In the genomic region with DNA sequence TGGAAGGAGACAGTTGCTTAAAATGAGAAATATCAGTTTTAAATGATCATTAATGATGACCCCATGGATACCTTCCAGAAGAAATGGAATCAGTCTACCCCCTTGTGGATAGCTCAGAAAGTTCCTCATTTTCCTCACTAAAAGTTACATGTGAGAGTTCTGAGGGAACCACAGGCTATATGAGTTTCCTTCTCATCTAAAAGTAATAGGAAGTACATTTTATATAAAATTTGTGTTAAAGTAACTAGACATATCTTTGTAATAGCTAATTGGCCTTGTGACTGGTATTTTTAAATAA, we compare ENCODE assay signal across 13 cellular contexts.
DNase-seq lines count a peak whose midpoint lies in the region; ATAC-seq and TF ChIP-seq lines count a peak whose summit lies in the region.
"Had no signal": no experiment of that assay in that cellular context is flagged by ENCODE, and none has a peak within 500 bp of the region (broad histone marks: within the 10 kb centered on the region; RNA-seq: fewer than 3 reads in every experiment).

No MANE protein-coding gene starts in this region.

- POLR2A ChIA-PET in AG04450 (lab: Yijun Ruan, JAX) (no interaction called here), IMR-90 (lab: Charles Lee; ENCODE audit: unreplicated experiment) (no interaction called here), GM10248 (lab: Yijun Ruan, JAX) (no interaction called here)

- H4K8ac ChIP-seq in IMR-90 (ENCODE audit: low read depth in 2 of 2, low read length in 2 of 2) = no peak overlapping the region

- no peak overlapping the region for H3K4me2 ChIP-seq in IMR-90 (ENCODE audit: low read depth, low read length)

- no peak overlapping the region for H3K27ac ChIP-seq in AG04450 (ENCODE audit: low read depth, low read length)
- H3K27ac ChIP-seq in IMR-90 (ENCODE audit: insufficient read depth, low read length) = no peak overlapping the region
- no peak overlapping the region for H3K27ac ChIP-seq in VCaP
- H3K27ac ChIP-seq in left lung = no peak overlapping the region
- H3K27ac ChIP-seq: ascending aorta, SJSA1 had no signal

- no TSS peak for BruUV-seq in IMR-90 (replicated peaks; lab: Mats Ljungman, UMichigan)

- no peak overlapping the region for H2BK120ac ChIP-seq in IMR-90 (ENCODE audit: low read depth, low read length)

- no peak overlapping the region for H3K14ac ChIP-seq in IMR-90 (replicated peaks; ENCODE audit: low read depth, low read length)

- DNase-seq in AG04450 (ENCODE audit: low read depth, low spot score) (no peak), IMR-90 (no peak), left lung (no peak), activated gamma-delta T cell treated with Interleukin-2 at 50 U/mL for 16 hours (no peak), NCI-H1436 (lab: John Stamatoyannopoulos, UW) (no peak), GM10248 (ENCODE audit: extremely low spot score) (no peak)
- no peak for DNase-seq in activated CD4-positive, alpha-beta T cell treated with anti-CD3 and anti-CD28 coated beads for 1 hour
- DNase-seq: CD8-positive, alpha-beta T cell; NCI-H1436 treated with DMSO at 0.1 percent for 48 hours; transverse colon had no signal

- no peak overlapping the region for H2BK20ac ChIP-seq in IMR-90 (ENCODE audit: low read depth, low read length)

- no peak overlapping the region for H4K5ac ChIP-seq in IMR-90 (ENCODE audit: low read depth, low read length)

- CTCF ChIA-PET in AG04450 (lab: Charles Lee) (interaction anchor here (1.6 to 2.1 kb wide), 3 partner anchors 163 to 264 kb away, joined by 4 to 14 read pairs (median 11); no protein-coding TSS in a partner anchor), IMR-90 (lab: Yijun Ruan, JAX) (interaction anchor here (1.2 kb wide), 1 partner anchor 164 kb away, joined by 4 read pairs; no protein-coding TSS in a partner anchor), GM10248 (lab: Yijun Ruan, JAX) (interaction anchor here (1.9 kb wide), 1 partner anchor 11 kb away, joined by 5 read pairs; no protein-coding TSS in a partner anchor)

- no peak overlapping the region for H2AFZ ChIP-seq in IMR-90 (replicated peaks; ENCODE audit: low read length, poor library complexity)

- H3K4ac ChIP-seq in IMR-90 (ENCODE audit: low read depth, low read length) = no peak overlapping the region

- no peak overlapping the region for H3K18ac ChIP-seq in IMR-90 (ENCODE audit: low read depth, low read length)

- peak; percentile 15; the same call in 1 of the 2 replicates for TF ChIP-seq CTCF in AG04450 (IDR thresholded peaks at IDR 0.05; ENCODE audit: low read depth, low read length)
- TF ChIP-seq CTCF in IMR-90 (conservative IDR thresholded peaks at IDR 0.05; ENCODE audit: low read depth, low read length) = 0 out of 2 replicates have a peak, but pooled peaks have one; percentile 5
- peak; percentile 68 for TF ChIP-seq CTCF in VCaP (conservative IDR thresholded peaks at IDR 0.05)
- TF ChIP-seq CTCF in left lung (IDR thresholded peaks at IDR 0.05) = peak; percentile 13
- TF ChIP-seq CTCF in GM10248 (IDR thresholded peaks at IDR 0.05; ENCODE audit: control extremely low read depth, extremely low read depth, low read depth, missing control alignments) = no peak

- no peaks in the 10 kb centered on the region for H3K9me1 ChIP-seq in IMR-90 (ENCODE audit: insufficient read depth, low read length)

- H2AK9ac ChIP-seq in IMR-90 (replicated peaks; ENCODE audit: low read depth, low read length, poor library complexity) = no peak overlapping the region

- no peak overlapping the region for H3K56ac ChIP-seq in IMR-90 (ENCODE audit: extremely low read depth, insufficient read depth, low read length)

- no peak for ATAC-seq in IMR-90 (ENCODE audit: low read depth)
- ATAC-seq in left lung = peak; percentile 76
- ATAC-seq: CD8-positive, alpha-beta T cell had no signal

- H4K20me1 ChIP-seq in IMR-90 (ENCODE audit: insufficient read depth, low read length) = no peaks in the 10 kb centered on the region

- H3K23ac ChIP-seq in IMR-90 (ENCODE audit: low read depth, low read length) = no peak overlapping the region

- TF ChIP-seq RAD21 in IMR-90 (IDR thresholded peaks at IDR 0.05; ENCODE audit: low read length) = no peak

- in situ Hi-C loops in IMR-90 (cut with MboI; ENCODE audit: low sequenced_read_pairs) = no loop called here

- dilution Hi-C loops in IMR-90 (cut with HindIII; ENCODE audit: low sequenced_read_pairs, unreplicated experiment) = no loop called here

- H3K36me3 ChIP-seq in IMR-90 (ENCODE audit: control insufficient read depth, insufficient read depth, low read length) (no peaks in the 10 kb centered on the region), left lung (no peaks in the 10 kb centered on the region)
- H3K36me3 ChIP-seq: ascending aorta, SJSA1, transverse colon had no signal

- no peak overlapping the region for H2BK5ac ChIP-seq in IMR-90 (ENCODE audit: low read depth, low read length, poor library complexity, severe bottlenecking)

- no peak overlapping the region for H4K91ac ChIP-seq in IMR-90 (ENCODE audit: insufficient read depth, low read depth, low read length)

- H3K9me3 ChIP-seq in AG04450 (ENCODE audit: control insufficient read depth, insufficient read depth, low read length) = no peaks in the 10 kb centered on the region
- H3K9me3 ChIP-seq in IMR-90 (ENCODE audit: control insufficient read depth, insufficient read depth, low read length) = no peaks in the 10 kb centered on the region
- no peaks in the 10 kb centered on the region for H3K9me3 ChIP-seq in left lung
- H3K9me3 ChIP-seq: ascending aorta, SJSA1, transverse colon had no signal

- no peak for TF ChIP-seq POLR2A in IMR-90 (IDR thresholded peaks at IDR 0.05; ENCODE audit: low read depth, low read length)

- H2AK5ac ChIP-seq in IMR-90 (ENCODE audit: low read depth, low read length) = no peak overlapping the region

- H3K79me1 ChIP-seq in IMR-90 (ENCODE audit: low read depth in 1 of 2, low read length in 2 of 2) = no peaks in the 10 kb centered on the region

- no peak overlapping the region for H2BK15ac ChIP-seq in IMR-90 (ENCODE audit: low read depth, low read length)

- H3K4me1 ChIP-seq in IMR-90 (ENCODE audit: control insufficient read depth, insufficient read depth, low read length) = no peaks in the 10 kb centered on the region
- H3K4me1 ChIP-seq in left lung = no peaks in the 10 kb centered on the region
- H3K4me1 ChIP-seq: ascending aorta, transverse colon had no signal

- H3K4me3 ChIP-seq in AG04450 (ENCODE audit: low read depth, low read length) (no peak overlapping the region), IMR-90 (ENCODE audit: insufficient read depth, low read depth, low read length) (no peak overlapping the region), left lung (no peak overlapping the region)
- H3K4me3 ChIP-seq: ascending aorta, SJSA1, transverse colon had no signal

- intact Hi-C loops in IMR-90 (cut with micrococcal nuclease) (no loop called here), left lung (cut with DNase I) (no loop called here)

- peaks cover 3% of the 10 kb centered on the region for H3K27me3 ChIP-seq in AG04450 (ENCODE audit: control insufficient read depth, insufficient read depth, low read length)
- H3K27me3 ChIP-seq in IMR-90 (ENCODE audit: control insufficient read depth, insufficient read depth, low read length) = peaks cover 2% of the 10 kb centered on the region; the same call in 1 of the 2 replicates
- no peaks in the 10 kb centered on the region for H3K27me3 ChIP-seq in left lung
- H3K27me3 ChIP-seq: ascending aorta, SJSA1, transverse colon had no signal

- H3K9ac ChIP-seq in IMR-90 (ENCODE audit: low read depth, low read length) = no peak overlapping the region

TF ChIP-seq in IMR-90, 13 proteins besides CTCF, POLR2A, EP300 and RAD21:
- no peak for TF ChIP-seq SMC3 (IDR thresholded peaks at IDR 0.05; ENCODE audit: low read depth, low read length)
- TF ChIP-seq, protein P1, sequence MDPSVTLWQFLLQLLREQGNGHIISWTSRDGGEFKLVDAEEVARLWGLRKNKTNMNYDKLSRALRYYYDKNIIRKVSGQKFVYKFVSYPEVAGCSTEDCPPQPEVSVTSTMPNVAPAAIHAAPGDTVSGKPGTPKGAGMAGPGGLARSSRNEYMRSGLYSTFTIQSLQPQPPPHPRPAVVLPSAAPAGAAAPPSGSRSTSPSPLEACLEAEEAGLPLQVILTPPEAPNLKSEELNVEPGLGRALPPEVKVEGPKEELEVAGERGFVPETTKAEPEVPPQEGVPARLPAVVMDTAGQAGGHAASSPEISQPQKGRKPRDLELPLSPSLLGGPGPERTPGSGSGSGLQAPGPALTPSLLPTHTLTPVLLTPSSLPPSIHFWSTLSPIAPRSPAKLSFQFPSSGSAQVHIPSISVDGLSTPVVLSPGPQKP (IDR thresholded peaks at IDR 0.05; ENCODE audit: borderline replicate concordance, low read depth, low read length) = no peak
TF ChIP-seq in IMR-90: peak in this region for 0.
